1 cellular context compared by ENCODE assay signal in the genomic region with DNA sequence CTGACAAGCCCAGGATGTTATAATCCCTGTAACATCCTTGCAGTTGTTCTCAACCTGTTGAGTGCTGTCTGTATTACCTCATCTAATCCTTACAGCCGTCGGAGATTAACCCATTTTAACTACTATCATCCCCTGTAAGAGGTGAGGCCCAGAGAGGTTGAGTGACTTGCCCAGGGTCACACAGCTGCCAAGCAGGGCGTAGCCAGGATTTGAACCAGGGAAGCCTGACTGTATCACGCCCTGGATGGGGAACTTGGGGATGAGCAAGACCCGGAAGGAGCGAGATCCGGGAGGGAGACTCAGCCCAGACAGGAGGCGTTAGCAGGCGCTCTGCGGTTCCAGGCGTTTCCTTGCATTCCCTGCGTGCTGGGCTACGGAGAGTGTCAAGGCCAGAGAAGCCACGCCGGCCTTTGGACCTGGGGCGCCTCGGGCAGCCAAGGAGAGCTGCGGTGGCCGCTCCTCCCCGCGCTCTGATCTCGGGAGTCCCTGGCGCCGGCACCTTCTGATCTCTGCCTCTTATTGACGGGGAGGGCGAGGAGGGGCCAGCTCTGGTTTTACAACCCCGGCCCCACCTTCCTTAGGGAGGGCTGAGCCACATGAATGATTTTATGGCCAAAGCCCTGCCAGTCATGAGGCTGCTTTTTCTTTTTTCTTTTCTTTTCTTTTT.
TF ChIP-seq lines count a peak whose summit lies in the region.

No MANE protein-coding gene starts in this region.

TF ChIP-seq in HCT116, 20 proteins besides CTCF, POLR2A, EP300 and RAD21 (continued from another document):
- TF ChIP-seq, protein P1, sequence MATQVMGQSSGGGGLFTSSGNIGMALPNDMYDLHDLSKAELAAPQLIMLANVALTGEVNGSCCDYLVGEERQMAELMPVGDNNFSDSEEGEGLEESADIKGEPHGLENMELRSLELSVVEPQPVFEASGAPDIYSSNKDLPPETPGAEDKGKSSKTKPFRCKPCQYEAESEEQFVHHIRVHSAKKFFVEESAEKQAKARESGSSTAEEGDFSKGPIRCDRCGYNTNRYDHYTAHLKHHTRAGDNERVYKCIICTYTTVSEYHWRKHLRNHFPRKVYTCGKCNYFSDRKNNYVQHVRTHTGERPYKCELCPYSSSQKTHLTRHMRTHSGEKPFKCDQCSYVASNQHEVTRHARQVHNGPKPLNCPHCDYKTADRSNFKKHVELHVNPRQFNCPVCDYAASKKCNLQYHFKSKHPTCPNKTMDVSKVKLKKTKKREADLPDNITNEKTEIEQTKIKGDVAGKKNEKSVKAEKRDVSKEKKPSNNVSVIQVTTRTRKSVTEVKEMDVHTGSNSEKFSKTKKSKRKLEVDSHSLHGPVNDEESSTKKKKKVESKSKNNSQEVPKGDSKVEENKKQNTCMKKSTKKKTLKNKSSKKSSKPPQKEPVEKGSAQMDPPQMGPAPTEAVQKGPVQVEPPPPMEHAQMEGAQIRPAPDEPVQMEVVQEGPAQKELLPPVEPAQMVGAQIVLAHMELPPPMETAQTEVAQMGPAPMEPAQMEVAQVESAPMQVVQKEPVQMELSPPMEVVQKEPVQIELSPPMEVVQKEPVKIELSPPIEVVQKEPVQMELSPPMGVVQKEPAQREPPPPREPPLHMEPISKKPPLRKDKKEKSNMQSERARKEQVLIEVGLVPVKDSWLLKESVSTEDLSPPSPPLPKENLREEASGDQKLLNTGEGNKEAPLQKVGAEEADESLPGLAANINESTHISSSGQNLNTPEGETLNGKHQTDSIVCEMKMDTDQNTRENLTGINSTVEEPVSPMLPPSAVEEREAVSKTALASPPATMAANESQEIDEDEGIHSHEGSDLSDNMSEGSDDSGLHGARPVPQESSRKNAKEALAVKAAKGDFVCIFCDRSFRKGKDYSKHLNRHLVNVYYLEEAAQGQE (IDR thresholded peaks at IDR 0.05; ENCODE audit: low read depth), result no peak
- TF ChIP-seq JUND (IDR thresholded peaks at IDR 0.05) (peak; percentile 30; the same call in 1 of the 2 replicates), SP1 (IDR thresholded peaks at IDR 0.05; ENCODE audit: low read depth) (peak; percentile 72), ZFX (IDR thresholded peaks at IDR 0.05) (no peak)
